8 cellular contexts compared by ENCODE assay signal in genomic region chr11:119315139-119316016, GRCh38. TPM values are rescaled to one million over a fixed set of nuclear protein-coding genes. Genes with fewer than 3 reads are reported as not detected.
DNase-seq lines count a peak whose midpoint lies in the region; ATAC-seq and TF ChIP-seq lines count a peak whose summit lies in the region.

No MANE protein-coding gene starts in this region.

- H3K9me2 ChIP-seq in Loucy (replicated peaks; ENCODE audit: low read depth, low read length) = no peaks in the 10 kb centered on the region

- peak overlapping the region; percentile 72 for H3K4me3 Mint-ChIP-seq in activated CD4-positive, alpha-beta memory T cell treated with anti-CD3 and anti-CD28 coated beads for 36 hours

- H2AFZ ChIP-seq in Loucy (ENCODE audit: low read length) = no peak overlapping the region

- H3K9me3 Mint-ChIP-seq in activated CD4-positive, alpha-beta memory T cell treated with anti-CD3 and anti-CD28 coated beads for 36 hours = no peaks in the 10 kb centered on the region

- H3K4me3 ChIP-seq in Loucy (ENCODE audit: low read length, poor library complexity, severe bottlenecking) = peak overlapping the region; percentile 38
- peak overlapping the region; percentile 81 to 87 for H3K4me3 ChIP-seq in muscle layer of colon (ENCODE audit: low read depth in 1 of 2, low read length in 2 of 2)
- H3K4me3 ChIP-seq in tibial artery = peak overlapping the region; percentile 97 to 99

- H3K4me2 ChIP-seq in Loucy (ENCODE audit: low read depth, low read length, poor library complexity, severe bottlenecking) = peak overlapping the region; percentile 43

- POLR2A ChIA-PET in activated CD4-positive, alpha-beta memory T cell treated with anti-CD3 and anti-CD28 coated beads for 36 hours (lab: Charles Lee) = interaction anchor here (1.6 kb wide), 1 partner anchor 9 kb away, joined by 5 read pairs; no protein-coding TSS in a partner anchor

- no peaks in the 10 kb centered on the region for H3K36me3 Mint-ChIP-seq in activated CD4-positive, alpha-beta memory T cell treated with anti-CD3 and anti-CD28 coated beads for 36 hours

- no peaks in the 10 kb centered on the region for H4K20me1 ChIP-seq in Loucy (ENCODE audit: insufficient read depth, low read length, poor library complexity, severe bottlenecking)

- H3K79me2 ChIP-seq in Loucy (ENCODE audit: insufficient read depth, low read length) = no peaks in the 10 kb centered on the region

- H3K27me3 ChIP-seq in Loucy (ENCODE audit: insufficient read depth, low read length, poor library complexity, severe bottlenecking) (peaks cover 6% of the 10 kb centered on the region), muscle layer of colon (ENCODE audit: control insufficient read depth in 1 of 2, insufficient read depth in 2 of 2, low read length in 2 of 2) (no peaks in the 10 kb centered on the region), tibial artery (no peaks in the 10 kb centered on the region)

- CTCF ChIA-PET in activated CD4-positive, alpha-beta memory T cell treated with anti-CD3 and anti-CD28 coated beads for 36 hours (lab: Charles Lee) = interaction anchor here (1.0 to 4.8 kb wide), 10 partner anchors 8 to 110 kb away, joined by 3 to 19 read pairs (median 6); partner anchors contain the start of gene CBL

- peak; percentile 67 for DNase-seq in DMS79 treated with DMSO at 0.1 percent for 48 hours (lab: John Stamatoyannopoulos, UW)
- DNase-seq in activated CD4-positive, alpha-beta memory T cell treated with anti-CD3 and anti-CD28 coated beads for 36 hours = peak; percentile 66
- DNase-seq in epidermal melanocyte (ENCODE audit: insufficient read length, low spot score) = peak; percentile 75
- peak in 1 of 2 donors; percentile 91 for DNase-seq in tibial artery
- no peak for DNase-seq in dedifferentiated amniotic fluid mesenchymal stem cell (ENCODE audit: extremely low spot score)

- intact Hi-C loops in activated CD4-positive, alpha-beta memory T cell treated with anti-CD3 and anti-CD28 coated beads for 36 hours (cut with micrococcal nuclease) = loop anchor here (1.0 to 5.0 kb wide), 2 partner anchors 9 to 33 kb away; no protein-coding TSS in a partner anchor
- intact Hi-C loops in tibial artery (cut with DNase I; ENCODE audit: low total_unique reads) = no loop called here

- H3K27me3 Mint-ChIP-seq in activated CD4-positive, alpha-beta memory T cell treated with anti-CD3 and anti-CD28 coated beads for 36 hours = peaks cover 15% of the 10 kb centered on the region

- H3K36me3 ChIP-seq in Loucy (ENCODE audit: insufficient read depth, low read length) = no peaks in the 10 kb centered on the region
- peaks cover 44% of the 10 kb centered on the region for H3K36me3 ChIP-seq in muscle layer of colon (ENCODE audit: insufficient read depth, low read length)
- peaks cover 47 to 56% (median 53%) of the 10 kb centered on the region in 3 donors for H3K36me3 ChIP-seq in tibial artery

- H3K4me1 ChIP-seq in Loucy (ENCODE audit: insufficient read depth, low read length, poor library complexity, severe bottlenecking) (peaks cover 6% of the 10 kb centered on the region), muscle layer of colon (ENCODE audit: insufficient read depth, low read length) (peaks cover 47% of the 10 kb centered on the region), tibial artery (peaks cover 0 to 84% (median 70%) of the 10 kb centered on the region in 4 donors)

- TF ChIP-seq CTCF in Loucy (conservative IDR thresholded peaks at IDR 0.05; ENCODE audit: low read length) (no peak), tibial artery (IDR thresholded peaks at IDR 0.05) (peak; percentile 31 to 36)

- H3K4me1 Mint-ChIP-seq in activated CD4-positive, alpha-beta memory T cell treated with anti-CD3 and anti-CD28 coated beads for 36 hours (ENCODE audit: low read depth) = peaks cover 20% of the 10 kb centered on the region

- no peaks in the 10 kb centered on the region for H3K9me3 ChIP-seq in Loucy (ENCODE audit: insufficient read depth, low read depth, low read length)
- H3K9me3 ChIP-seq in muscle layer of colon (ENCODE audit: low read length) = no peaks in the 10 kb centered on the region
- no peaks in the 10 kb centered on the region for H3K9me3 ChIP-seq in tibial artery

- H3F3A ChIP-seq in Loucy (ENCODE audit: low read depth) = no peaks in the 10 kb centered on the region

- H3K27ac ChIP-seq in muscle layer of colon (ENCODE audit: low read depth, low read length) (peak overlapping the region; percentile 98), tibial artery (peak overlapping the region; percentile 99)

- no peak for ATAC-seq in HG03139 (IDR thresholded peaks at IDR 0.05; ENCODE audit: unreplicated experiment)

- H3K9ac ChIP-seq in Loucy (ENCODE audit: low read depth, low read length, poor library complexity, severe bottlenecking) = no peak overlapping the region
- peak overlapping the region; percentile 92 for H3K9ac ChIP-seq in muscle layer of colon (ENCODE audit: low read length)

- no peak overlapping the region for H3K27ac Mint-ChIP-seq in activated CD4-positive, alpha-beta memory T cell treated with anti-CD3 and anti-CD28 coated beads for 36 hours

RNA-seq across cellular contexts. Expression of gene MCAM, which starts 1.6 kb away (rescaled TPM):
- 1 to 10 TPM; 6.9 to 8.2 TPM for total RNA-seq in activated CD4-positive, alpha-beta memory T cell treated with anti-CD3 and anti-CD28 coated beads for 36 hours

RNA-seq across cellular contexts. Expression of gene RNF26, which starts 18.9 kb away (rescaled TPM):
- total RNA-seq in activated CD4-positive, alpha-beta memory T cell treated with anti-CD3 and anti-CD28 coated beads for 36 hours = 10 to 100 TPM; 33.7 to 35.2 TPM

RNA-seq across cellular contexts. Expression of gene C1QTNF5, which starts 25.3 kb away (rescaled TPM):
- total RNA-seq in activated CD4-positive, alpha-beta memory T cell treated with anti-CD3 and anti-CD28 coated beads for 36 hours = not detected

RNA-seq across cellular contexts. Expression of gene MFRP, which starts 31.1 kb away (rescaled TPM):
- total RNA-seq in activated CD4-positive, alpha-beta memory T cell treated with anti-CD3 and anti-CD28 coated beads for 36 hours = not detected

Comparison
In these comparisons a context has a peak if more than half of its experiments do, and no peak if none do; other contexts are left out.
1. H3K4me3 ChIP-seq: peak in every context shown above with its lines; median percentile 98 in tibial artery; 84 in muscle layer of colon; 38 in Loucy.